In genomic region chr5:61277190-61277589, GRCh38 we compare ENCODE assay signal across 8 cellular contexts. TPM values are rescaled to one million over a fixed set of nuclear protein-coding genes. Genes with fewer than 3 reads are reported as not detected.
DNase-seq lines count a peak whose midpoint lies in the region; ATAC-seq and TF ChIP-seq lines count a peak whose summit lies in the region.

No MANE protein-coding gene starts in this region.

- peak overlapping the region; percentile 20 for H3K4me2 ChIP-seq in SU-DHL-6 (ENCODE audit: low read depth, low read length, poor library complexity, severe bottlenecking)

- peaks cover 3 to 34% (median 5%) of the 10 kb centered on the region in 3 donors for H3K4me1 ChIP-seq in gastroesophageal sphincter

- H3K36me3 ChIP-seq in SU-DHL-6 (ENCODE audit: low read length) (no peaks in the 10 kb centered on the region), gastroesophageal sphincter (no peaks in the 10 kb centered on the region)

- 20 to 29% methylated on average over 2 of the region's 2 CpGs for WGBS in gastroesophageal sphincter (ENCODE audit: low coverage in 1 of 2), 2 donors

- no peaks in the 10 kb centered on the region for H3K9me2 ChIP-seq in SU-DHL-6 (replicated peaks; ENCODE audit: insufficient read depth, low read length)

- H3K9me3 Mint-ChIP-seq in stimulated activated effector memory CD8-positive, alpha-beta T cell treated with anti-CD3 and anti-CD28 coated beads, Interleukin-12 subunit alpha, Interleukin-12 subunit beta, amount 100 ng/mL, for 72 hours: no peaks in the 10 kb centered on the region

- ATAC-seq in gastroesophageal sphincter (peak; percentile 61), GM19351 (IDR thresholded peaks at IDR 0.05; ENCODE audit: unreplicated experiment) (no peak)
- no peak for ATAC-seq in stimulated activated effector memory CD8-positive, alpha-beta T cell treated with anti-CD3 and anti-CD28 coated beads, Interleukin-12 subunit alpha, Interleukin-12 subunit beta, amount 100 ng/mL, for 72 hours

- no peak overlapping the region for H2AFZ ChIP-seq in SU-DHL-6 (ENCODE audit: low read depth, low read length, severe bottlenecking)

- H4K20me1 ChIP-seq in SU-DHL-6 (ENCODE audit: low read depth, low read length): no peaks in the 10 kb centered on the region

- H3K27ac Mint-ChIP-seq in stimulated activated effector memory CD8-positive, alpha-beta T cell treated with anti-CD3 and anti-CD28 coated beads, Interleukin-12 subunit alpha, Interleukin-12 subunit beta, amount 100 ng/mL, for 72 hours: no peak overlapping the region

- no peaks in the 10 kb centered on the region; the same call in 1 of the 2 replicates for H3F3A ChIP-seq in SU-DHL-6 (ENCODE audit: insufficient read depth)

- no peaks in the 10 kb centered on the region for H3K36me3 Mint-ChIP-seq in stimulated activated effector memory CD8-positive, alpha-beta T cell treated with anti-CD3 and anti-CD28 coated beads, Interleukin-12 subunit alpha, Interleukin-12 subunit beta, amount 100 ng/mL, for 72 hours

- H3K4me3 ChIP-seq in SU-DHL-6 (ENCODE audit: insufficient read depth, low read length, poor library complexity, severe bottlenecking): no peak overlapping the region
- H3K4me3 ChIP-seq in gastroesophageal sphincter: no peak overlapping the region

- H3K27ac ChIP-seq in SU-DHL-6 (ENCODE audit: low read depth, low read length) (no peak overlapping the region), gastroesophageal sphincter (peak overlapping the region in 2 of 4 donors; percentile 24 to 65)

- H3K9me3 ChIP-seq in SU-DHL-6 (ENCODE audit: insufficient read depth, low read length) (no peaks in the 10 kb centered on the region), gastroesophageal sphincter (no peaks in the 10 kb centered on the region)

- peak overlapping the region; percentile 3 for H3K4me3 Mint-ChIP-seq in stimulated activated effector memory CD8-positive, alpha-beta T cell treated with anti-CD3 and anti-CD28 coated beads, Interleukin-12 subunit alpha, Interleukin-12 subunit beta, amount 100 ng/mL, for 72 hours

- TF ChIP-seq EP300 in gastroesophageal sphincter (IDR thresholded peaks at IDR 0.05): no peak

- TF ChIP-seq CTCF in SU-DHL-6 (IDR thresholded peaks at IDR 0.05; ENCODE audit: insufficient read depth, low read length, poor library complexity, severe bottlenecking) (no peak), gastroesophageal sphincter (IDR thresholded peaks at IDR 0.05) (peak in 3 of 4 experiments; percentile 12 to 59 (median 16))

- H3K27me3 ChIP-seq in SU-DHL-6 (ENCODE audit: low read length): no peaks in the 10 kb centered on the region
- H3K27me3 ChIP-seq in gastroesophageal sphincter: no peaks in the 10 kb centered on the region

- peaks cover 32% of the 10 kb centered on the region for H3K4me1 Mint-ChIP-seq in stimulated activated effector memory CD8-positive, alpha-beta T cell treated with anti-CD3 and anti-CD28 coated beads, Interleukin-12 subunit alpha, Interleukin-12 subunit beta, amount 100 ng/mL, for 72 hours

- peak; percentile 30 for DNase-seq in activated CD4-positive, alpha-beta T cell treated with anti-CD3 and anti-CD28 coated beads for 48 hours
- DNase-seq in activated CD4-positive, alpha-beta T cell treated with anti-CD3 and anti-CD28 coated beads for 1 hour: no peak
- no peak for DNase-seq in stimulated activated effector memory CD8-positive, alpha-beta T cell treated with anti-CD3 and anti-CD28 coated beads, Interleukin-12 subunit alpha, Interleukin-12 subunit beta, amount 100 ng/mL, for 72 hours (ENCODE audit: low spot score in 2 of 2)
- DNase-seq in activated CD4-positive, CD25-positive, alpha-beta regulatory T cell treated with anti-CD3 and anti-CD28 coated beads, Interleukin-2, amount 50 U/mL, for 72 hours: no peak
- DNase-seq in NCI-H82 (lab: John Stamatoyannopoulos, UW): no peak

- H3K79me2 ChIP-seq in SU-DHL-6 (ENCODE audit: insufficient read depth, low read length): no peaks in the 10 kb centered on the region

- no peak for TF ChIP-seq POLR2A in gastroesophageal sphincter (IDR thresholded peaks at IDR 0.05)

- H3K9ac ChIP-seq in SU-DHL-6 (ENCODE audit: low read length): no peak overlapping the region

RNA-seq across cellular contexts. Expression of gene ZSWIM6, which starts 54.9 kb away (rescaled TPM):
- total RNA-seq in gastroesophageal sphincter: 10 to 100 TPM in 3 of 4 donors, 1 to 10 TPM in 1; 8.9 to 20.9 (median 12.3) TPM
